Comparison of ENCODE assay signal across 1 cellular context in the genomic region with DNA sequence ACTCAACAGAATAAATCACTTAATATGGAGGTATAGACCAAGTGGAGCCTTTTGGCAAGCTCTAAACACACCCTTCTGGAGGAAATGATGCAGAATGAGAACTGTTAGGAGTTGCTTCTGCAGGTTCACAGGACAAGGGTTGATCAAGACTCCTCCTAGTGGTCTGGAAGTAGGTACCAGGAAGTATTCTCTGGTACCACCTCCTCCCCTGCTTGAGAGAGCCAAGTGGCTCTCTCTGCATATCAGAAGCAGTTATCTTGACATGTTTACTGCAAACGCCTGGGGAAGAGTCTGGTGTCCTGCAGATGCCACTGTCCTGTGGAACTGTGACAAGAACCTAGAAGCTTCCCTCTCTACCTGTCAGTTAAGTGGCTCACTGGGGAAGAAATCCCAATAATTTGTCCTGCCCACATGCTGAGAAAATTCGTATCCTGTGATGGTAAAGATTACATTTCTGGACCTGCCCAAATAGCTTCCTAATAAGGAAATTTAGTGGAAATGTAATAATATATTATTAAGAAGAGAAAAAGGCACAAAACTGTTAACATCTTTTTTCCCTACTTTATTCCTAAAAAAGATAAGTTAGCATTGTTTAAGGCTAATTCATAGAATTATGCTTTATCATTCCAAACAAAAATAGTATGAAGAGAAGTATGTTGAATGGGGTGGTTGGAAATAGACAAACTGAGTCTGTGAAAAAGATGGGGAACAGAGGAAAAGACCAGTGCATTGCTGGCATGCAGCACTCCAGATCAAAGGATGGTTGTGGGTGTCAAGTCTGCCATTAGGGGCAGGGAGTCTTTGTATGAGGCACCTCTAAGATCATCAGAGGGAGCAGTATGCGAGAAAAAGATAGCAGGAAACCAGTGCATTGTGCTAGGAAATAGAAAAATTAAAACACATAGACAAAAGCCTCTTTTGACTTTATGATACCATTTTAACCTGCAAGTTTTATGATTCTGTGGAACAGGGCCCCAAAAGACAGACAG.
A peak's percentile ranks its signal among the peaks of the same experiment; 100 is the strongest.
TF ChIP-seq lines count a peak whose summit lies in the region.

No MANE protein-coding gene starts in this region.

TF ChIP-seq in GM12878, 131 proteins besides CTCF, POLR2A, EP300 and RAD21 (continued from another document):
- TF ChIP-seq REST (IDR thresholded peaks at IDR 0.05; ENCODE audit: low read depth, low read length) (no peak), HDAC2 (IDR thresholded peaks at IDR 0.05) (no peak), RUNX3 (IDR thresholded peaks at IDR 0.05; ENCODE audit: low read length) (peak; percentile 50), POU2F2 (IDR thresholded peaks at IDR 0.05; ENCODE audit: borderline replicate concordance, low read depth, low read length) (peak; percentile 56; the same call in 1 of the 3 replicates), BACH1 (IDR thresholded peaks at IDR 0.05; ENCODE audit: borderline replicate concordance) (no peak), ZNF24 (IDR thresholded peaks at IDR 0.05) (peak; percentile 43; the same call in 1 of the 2 replicates), SIX5 (IDR thresholded peaks at IDR 0.05; ENCODE audit: low read depth, low read length, severe bottlenecking) (no peak), TCF12 (IDR thresholded peaks at IDR 0.05; ENCODE audit: low read depth, low read length) (no peak), CBX5 (IDR thresholded peaks at IDR 0.05; ENCODE audit: low read depth) (0 out of 2 replicates have a peak, but pooled peaks have one; percentile 72), ZBED1 (IDR thresholded peaks at IDR 0.05; ENCODE audit: borderline replicate concordance) (0 out of 2 replicates have a peak, but pooled peaks have one; percentile 8), POLR2AphosphoS5 (IDR thresholded peaks at IDR 0.05; ENCODE audit: low read length) (peak; percentile 65), FOXM1 (IDR thresholded peaks at IDR 0.05; ENCODE audit: low read depth, low read length) (peak; percentile 54; the same call in 1 of the 2 replicates), RELA (IDR thresholded peaks at IDR 0.05; ENCODE audit: borderline replicate concordance, partially characterized antibody) (no peak), RAD51 (IDR thresholded peaks at IDR 0.05) (no peak), SREBF2 (IDR thresholded peaks at IDR 0.05; ENCODE audit: low read length) (no peak), KLF5 (IDR thresholded peaks at IDR 0.05; ENCODE audit: partially characterized antibody) (no peak)
- TF ChIP-seq, protein P1, sequence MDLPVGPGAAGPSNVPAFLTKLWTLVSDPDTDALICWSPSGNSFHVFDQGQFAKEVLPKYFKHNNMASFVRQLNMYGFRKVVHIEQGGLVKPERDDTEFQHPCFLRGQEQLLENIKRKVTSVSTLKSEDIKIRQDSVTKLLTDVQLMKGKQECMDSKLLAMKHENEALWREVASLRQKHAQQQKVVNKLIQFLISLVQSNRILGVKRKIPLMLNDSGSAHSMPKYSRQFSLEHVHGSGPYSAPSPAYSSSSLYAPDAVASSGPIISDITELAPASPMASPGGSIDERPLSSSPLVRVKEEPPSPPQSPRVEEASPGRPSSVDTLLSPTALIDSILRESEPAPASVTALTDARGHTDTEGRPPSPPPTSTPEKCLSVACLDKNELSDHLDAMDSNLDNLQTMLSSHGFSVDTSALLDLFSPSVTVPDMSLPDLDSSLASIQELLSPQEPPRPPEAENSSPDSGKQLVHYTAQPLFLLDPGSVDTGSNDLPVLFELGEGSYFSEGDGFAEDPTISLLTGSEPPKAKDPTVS (IDR thresholded peaks at IDR 0.05; ENCODE audit: low read depth, low read length), result no peak
- TF ChIP-seq, protein P2, sequence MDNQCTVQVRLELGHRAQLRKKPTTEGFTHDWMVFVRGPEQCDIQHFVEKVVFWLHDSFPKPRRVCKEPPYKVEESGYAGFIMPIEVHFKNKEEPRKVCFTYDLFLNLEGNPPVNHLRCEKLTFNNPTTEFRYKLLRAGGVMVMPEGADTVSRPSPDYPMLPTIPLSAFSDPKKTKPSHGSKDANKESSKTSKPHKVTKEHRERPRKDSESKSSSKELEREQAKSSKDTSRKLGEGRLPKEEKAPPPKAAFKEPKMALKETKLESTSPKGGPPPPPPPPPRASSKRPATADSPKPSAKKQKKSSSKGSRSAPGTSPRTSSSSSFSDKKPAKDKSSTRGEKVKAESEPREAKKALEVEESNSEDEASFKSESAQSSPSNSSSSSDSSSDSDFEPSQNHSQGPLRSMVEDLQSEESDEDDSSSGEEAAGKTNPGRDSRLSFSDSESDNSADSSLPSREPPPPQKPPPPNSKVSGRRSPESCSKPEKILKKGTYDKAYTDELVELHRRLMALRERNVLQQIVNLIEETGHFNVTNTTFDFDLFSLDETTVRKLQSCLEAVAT (IDR thresholded peaks at IDR 0.05), result 0 out of 2 replicates have a peak, but pooled peaks have one; percentile 27
- TF ChIP-seq, protein P3, sequence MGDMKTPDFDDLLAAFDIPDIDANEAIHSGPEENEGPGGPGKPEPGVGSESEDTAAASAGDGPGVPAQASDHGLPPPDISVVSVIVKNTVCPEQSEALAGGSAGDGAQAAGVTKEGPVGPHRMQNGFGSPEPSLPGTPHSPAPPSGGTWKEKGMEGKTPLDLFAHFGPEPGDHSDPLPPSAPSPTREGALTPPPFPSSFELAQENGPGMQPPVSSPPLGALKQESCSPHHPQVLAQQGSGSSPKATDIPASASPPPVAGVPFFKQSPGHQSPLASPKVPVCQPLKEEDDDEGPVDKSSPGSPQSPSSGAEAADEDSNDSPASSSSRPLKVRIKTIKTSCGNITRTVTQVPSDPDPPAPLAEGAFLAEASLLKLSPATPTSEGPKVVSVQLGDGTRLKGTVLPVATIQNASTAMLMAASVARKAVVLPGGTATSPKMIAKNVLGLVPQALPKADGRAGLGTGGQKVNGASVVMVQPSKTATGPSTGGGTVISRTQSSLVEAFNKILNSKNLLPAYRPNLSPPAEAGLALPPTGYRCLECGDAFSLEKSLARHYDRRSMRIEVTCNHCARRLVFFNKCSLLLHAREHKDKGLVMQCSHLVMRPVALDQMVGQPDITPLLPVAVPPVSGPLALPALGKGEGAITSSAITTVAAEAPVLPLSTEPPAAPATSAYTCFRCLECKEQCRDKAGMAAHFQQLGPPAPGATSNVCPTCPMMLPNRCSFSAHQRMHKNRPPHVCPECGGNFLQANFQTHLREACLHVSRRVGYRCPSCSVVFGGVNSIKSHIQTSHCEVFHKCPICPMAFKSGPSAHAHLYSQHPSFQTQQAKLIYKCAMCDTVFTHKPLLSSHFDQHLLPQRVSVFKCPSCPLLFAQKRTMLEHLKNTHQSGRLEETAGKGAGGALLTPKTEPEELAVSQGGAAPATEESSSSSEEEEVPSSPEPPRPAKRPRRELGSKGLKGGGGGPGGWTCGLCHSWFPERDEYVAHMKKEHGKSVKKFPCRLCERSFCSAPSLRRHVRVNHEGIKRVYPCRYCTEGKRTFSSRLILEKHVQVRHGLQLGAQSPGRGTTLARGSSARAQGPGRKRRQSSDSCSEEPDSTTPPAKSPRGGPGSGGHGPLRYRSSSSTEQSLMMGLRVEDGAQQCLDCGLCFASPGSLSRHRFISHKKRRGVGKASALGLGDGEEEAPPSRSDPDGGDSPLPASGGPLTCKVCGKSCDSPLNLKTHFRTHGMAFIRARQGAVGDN (IDR thresholded peaks at IDR 0.05), result 0 out of 2 replicates have a peak, but pooled peaks have one; percentile 26
- TF ChIP-seq, protein P4, sequence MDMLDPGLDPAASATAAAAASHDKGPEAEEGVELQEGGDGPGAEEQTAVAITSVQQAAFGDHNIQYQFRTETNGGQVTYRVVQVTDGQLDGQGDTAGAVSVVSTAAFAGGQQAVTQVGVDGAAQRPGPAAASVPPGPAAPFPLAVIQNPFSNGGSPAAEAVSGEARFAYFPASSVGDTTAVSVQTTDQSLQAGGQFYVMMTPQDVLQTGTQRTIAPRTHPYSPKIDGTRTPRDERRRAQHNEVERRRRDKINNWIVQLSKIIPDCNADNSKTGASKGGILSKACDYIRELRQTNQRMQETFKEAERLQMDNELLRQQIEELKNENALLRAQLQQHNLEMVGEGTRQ (IDR thresholded peaks at IDR 0.05; ENCODE audit: borderline replicate concordance, low read depth, low read length), result no peak
- TF ChIP-seq, protein P5, sequence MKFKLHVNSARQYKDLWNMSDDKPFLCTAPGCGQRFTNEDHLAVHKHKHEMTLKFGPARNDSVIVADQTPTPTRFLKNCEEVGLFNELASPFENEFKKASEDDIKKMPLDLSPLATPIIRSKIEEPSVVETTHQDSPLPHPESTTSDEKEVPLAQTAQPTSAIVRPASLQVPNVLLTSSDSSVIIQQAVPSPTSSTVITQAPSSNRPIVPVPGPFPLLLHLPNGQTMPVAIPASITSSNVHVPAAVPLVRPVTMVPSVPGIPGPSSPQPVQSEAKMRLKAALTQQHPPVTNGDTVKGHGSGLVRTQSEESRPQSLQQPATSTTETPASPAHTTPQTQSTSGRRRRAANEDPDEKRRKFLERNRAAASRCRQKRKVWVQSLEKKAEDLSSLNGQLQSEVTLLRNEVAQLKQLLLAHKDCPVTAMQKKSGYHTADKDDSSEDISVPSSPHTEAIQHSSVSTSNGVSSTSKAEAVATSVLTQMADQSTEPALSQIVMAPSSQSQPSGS (IDR thresholded peaks at IDR 0.05; ENCODE audit: low read length), result no peak
TF ChIP-seq in GM12878: peak in this region for 21.
